Comparison of ENCODE assay signal across 2 cellular contexts in the genomic region with DNA sequence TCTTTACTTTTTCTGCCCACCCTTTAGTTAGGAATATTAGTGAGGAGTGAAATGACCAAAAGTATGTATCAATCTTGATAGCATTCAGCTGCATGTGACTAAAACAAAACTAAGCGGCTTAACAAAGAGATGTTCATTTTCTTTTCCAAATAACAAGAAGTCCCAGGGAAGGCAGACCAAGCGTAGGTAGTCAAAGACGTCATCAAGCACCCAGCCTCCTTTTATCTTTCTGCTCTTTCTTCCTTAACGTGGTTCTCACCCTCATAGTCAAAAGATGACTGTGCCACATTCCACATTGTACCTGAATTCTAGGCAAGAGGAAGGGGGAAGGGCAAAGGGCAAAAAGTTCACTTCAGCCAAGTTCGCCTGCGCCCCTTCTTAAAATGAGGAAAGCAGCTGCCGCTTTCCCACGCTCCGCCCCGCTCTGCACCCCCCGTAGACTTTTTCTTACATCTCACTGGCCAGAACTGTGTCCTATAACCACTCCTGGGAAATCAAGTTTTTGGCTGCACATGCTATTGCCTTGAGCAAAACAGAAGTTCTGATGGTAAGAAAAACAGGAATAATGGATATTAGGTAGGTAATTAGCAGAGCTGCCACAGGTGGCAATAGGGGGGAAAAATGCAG.
TF ChIP-seq lines count a peak whose summit lies in the region.

No MANE protein-coding gene starts in this region.

TF ChIP-seq in A549, 52 proteins besides CTCF, POLR2A, EP300 and RAD21:
- TF ChIP-seq RARB (CRISPR knock-in tag; IDR thresholded peaks at IDR 0.05) (no peak), MYC (IDR thresholded peaks at IDR 0.05; ENCODE audit: borderline replicate concordance, low read length) (no peak), MAFK (IDR thresholded peaks at IDR 0.05; ENCODE audit: partially characterized antibody) (no peak), FOSL2 (IDR thresholded peaks at IDR 0.05) (no peak), FOSL2 (CRISPR knock-in tag; IDR thresholded peaks at IDR 0.05) (no peak), SREBF2 (IDR thresholded peaks at IDR 0.05) (no peak), FOXS1 (CRISPR knock-in tag; IDR thresholded peaks at IDR 0.05) (no peak), CHD2 (IDR thresholded peaks at IDR 0.05; ENCODE audit: low read length, partially characterized antibody) (no peak), ZSCAN20 (CRISPR knock-in tag; IDR thresholded peaks at IDR 0.05) (no peak), ESRRA (IDR thresholded peaks at IDR 0.05; ENCODE audit: borderline replicate concordance, low read length) (no peak)
- TF ChIP-seq, protein P1, sequence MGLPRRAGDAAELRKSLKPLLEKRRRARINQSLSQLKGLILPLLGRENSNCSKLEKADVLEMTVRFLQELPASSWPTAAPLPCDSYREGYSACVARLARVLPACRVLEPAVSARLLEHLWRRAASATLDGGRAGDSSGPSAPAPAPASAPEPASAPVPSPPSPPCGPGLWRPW (IDR thresholded peaks at IDR 0.05): no peak
- TF ChIP-seq, protein P2, sequence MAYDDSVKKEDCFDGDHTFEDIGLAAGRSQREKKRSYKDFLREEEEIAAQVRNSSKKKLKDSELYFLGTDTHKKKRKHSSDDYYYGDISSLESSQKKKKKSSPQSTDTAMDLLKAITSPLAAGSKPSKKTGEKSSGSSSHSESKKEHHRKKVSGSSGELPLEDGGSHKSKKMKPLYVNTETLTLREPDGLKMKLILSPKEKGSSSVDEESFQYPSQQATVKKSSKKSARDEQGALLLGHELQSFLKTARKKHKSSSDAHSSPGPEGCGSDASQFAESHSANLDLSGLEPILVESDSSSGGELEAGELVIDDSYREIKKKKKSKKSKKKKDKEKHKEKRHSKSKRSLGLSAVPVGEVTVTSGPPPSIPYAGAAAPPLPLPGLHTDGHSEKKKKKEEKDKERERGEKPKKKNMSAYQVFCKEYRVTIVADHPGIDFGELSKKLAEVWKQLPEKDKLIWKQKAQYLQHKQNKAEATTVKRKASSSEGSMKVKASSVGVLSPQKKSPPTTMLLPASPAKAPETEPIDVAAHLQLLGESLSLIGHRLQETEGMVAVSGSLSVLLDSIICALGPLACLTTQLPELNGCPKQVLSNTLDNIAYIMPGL (CRISPR knock-in tag; IDR thresholded peaks at IDR 0.05; ENCODE audit: borderline replicate concordance): no peak

TF ChIP-seq in GM23338, 12 proteins besides CTCF, POLR2A, EP300 and RAD21:
- TF ChIP-seq EZH2 (IDR thresholded peaks at IDR 0.05; ENCODE audit: low read depth, unreplicated experiment) (no peak), ZNF462 (CRISPR knock-in tag; IDR thresholded peaks at IDR 0.05) (no peak), CREB1 (CRISPR knock-in tag; IDR thresholded peaks at IDR 0.05; ENCODE audit: low read depth) (no peak), NANOG (IDR thresholded peaks at IDR 0.05; ENCODE audit: borderline replicate concordance) (no peak)
TF ChIP-seq in GM23338: peak in this region for 0.
